18 cellular contexts compared by ENCODE assay signal in genomic region chr11:113574171-113574570, GRCh38.
DNase-seq lines count a peak whose midpoint lies in the region; ATAC-seq, FAIRE-seq and TF ChIP-seq lines count a peak whose summit lies in the region.
"Had no signal": no experiment of that assay in that cellular context is flagged by ENCODE, and none has a peak within 500 bp of the region (broad histone marks: within the 10 kb centered on the region; RNA-seq: fewer than 3 reads in every experiment).

No MANE protein-coding gene starts in this region.

- H3K4me3 ChIP-seq in HepG2 (replicated peaks in 1 of 3; ENCODE audit: insufficient read depth in 1 of 3, low read depth in 2 of 3, low read length in 3 of 3): no peak overlapping the region
- H3K4me3 ChIP-seq: Peyer's patch, SK-N-MC had no signal

- H3K4me2 ChIP-seq in HepG2 (ENCODE audit: low read depth, low read length): no peak overlapping the region

- H3K79me2 ChIP-seq in HepG2 (ENCODE audit: insufficient read depth, low read length): no peaks in the 10 kb centered on the region

- H3K9ac ChIP-seq in HepG2 (ENCODE audit: insufficient read depth, low read depth, low read length): no peak overlapping the region

- POLR2A ChIA-PET in HepG2 (lab: Yijun Ruan, JAX): no interaction called here

- H4K20me1 ChIP-seq in HepG2 (ENCODE audit: insufficient read depth, low read length): no peaks in the 10 kb centered on the region

- CTCF ChIA-PET in HepG2 (lab: Yijun Ruan, JAX; ENCODE audit: low intra/inter-chr PET ratio, low total read pairs): no interaction called here

- no peak for TF ChIP-seq CTCF in HepG2 (CRISPR knock-in tag; IDR thresholded peaks at IDR 0.05)

- TF ChIP-seq RAD21 in HepG2 (CRISPR knock-in tag; IDR thresholded peaks at IDR 0.05): no peak

- DNase-seq in NCI-H1105 (lab: John Stamatoyannopoulos, UW) (peak; percentile 77), NCI-H146 treated with DMSO at 0.1 percent for 48 hours (lab: John Stamatoyannopoulos, UW; ENCODE audit: unreplicated experiment) (peak; percentile 76), NCI-H774 (lab: John Stamatoyannopoulos, UW) (peak; percentile 16), islet precursor cell (peak; percentile 51), DMS 273 treated with DMSO at 0.1 percent for 48 hours (lab: John Stamatoyannopoulos, UW) (no peak), HepG2 (ENCODE audit: low spot score) (no peak), NOMO-1 (lab: John Stamatoyannopoulos, UW; ENCODE audit: unreplicated experiment in 2 of 2) (no peak), SHP77 treated with DMSO at 0.1 percent for 48 hours (lab: John Stamatoyannopoulos, UW) (no peak)
- DNase-seq: ACHN, DND-41, H7, MV-4-11, NCI-H1694 treated with DMSO at 0.1 percent for 48 hours, NCI-H2107, NCI-H526 treated with DMSO at 0.1 percent for 48 hours, Peyer's patch had no signal

- 0 out of 2 replicates have a peak, but pooled peaks cover 7% of the 10 kb centered on the region for H3K4me1 ChIP-seq in HepG2 (ENCODE audit: insufficient read depth, low read length)

- H3K9me3 ChIP-seq in HepG2 (ENCODE audit: low read length): no peaks in the 10 kb centered on the region
- H3K9me3 ChIP-seq: Peyer's patch had no signal

- no peak overlapping the region for H3K27ac ChIP-seq in HepG2 (ENCODE audit: extremely low read length, insufficient read depth, low read length)
- H3K27ac ChIP-seq: C4-2B, Peyer's patch, SK-N-MC had no signal

- H3K27me3 ChIP-seq in HepG2 (ENCODE audit: control insufficient read depth in 1 of 2, insufficient read depth in 2 of 2, low read length in 2 of 2): peaks cover 1 to 19% of the 10 kb centered on the region in 2 experiments; a peak in 2 of 5 replicates
- H3K27me3 ChIP-seq: Peyer's patch had no signal

- no peak for ATAC-seq in HepG2

- BruUV-seq in HepG2 (replicated peaks; lab: Mats Ljungman, UMichigan): no TSS peak

- intact Hi-C loops in HepG2 (cut with micrococcal nuclease; ENCODE audit: unreplicated experiment): no loop called here

- 2% methylated on average over 4 of the region's 4 CpGs for WGBS in HepG2 (ENCODE audit: low lambda C conversion rate)

- no peak for TF ChIP-seq POLR2A in HepG2 (IDR thresholded peaks at IDR 0.05; ENCODE audit: insufficient read depth in 1 of 2, low read depth in 2 of 2, low read length in 2 of 2)

- TF ChIP-seq EP300 in HepG2 (IDR thresholded peaks at IDR 0.05; ENCODE audit: low read depth in 2 of 2, low read length in 2 of 2) (no peak), HepG2 (CRISPR knock-in tag; IDR thresholded peaks at IDR 0.05; ENCODE audit: borderline replicate concordance) (no peak)

- in situ Hi-C loops in HepG2 (cut with HindIII; ENCODE audit: extremely low pct_ligation_motif_present, low pct_unique_long_range_greater_than_20kb): no loop called here

- no peak overlapping the region for H2AFZ ChIP-seq in HepG2 (ENCODE audit: low read length)

- FAIRE-seq in HepG2 (lab: Jason Lieb, UNC): no peak

- no peaks in the 10 kb centered on the region for H3K36me3 ChIP-seq in HepG2 (replicated peaks in 1 of 2; ENCODE audit: control insufficient read depth in 1 of 2, insufficient read depth in 2 of 2, low read length in 2 of 2)
- H3K36me3 ChIP-seq: Peyer's patch had no signal

TF ChIP-seq in HepG2, 621 proteins besides CTCF, POLR2A, EP300 and RAD21:
- no peak for TF ChIP-seq MIER2 (CRISPR knock-in tag; IDR thresholded peaks at IDR 0.05)
- TF ChIP-seq EZH2 (conservative IDR thresholded peaks at IDR 0.05; ENCODE audit: low read depth, low read length): no peak
- no peak for TF ChIP-seq ZFP82 (CRISPR knock-in tag; IDR thresholded peaks at IDR 0.05; ENCODE audit: borderline replicate concordance)
- TF ChIP-seq ZNF674 (CRISPR knock-in tag; IDR thresholded peaks at IDR 0.05; ENCODE audit: low read depth): no peak
- no peak for TF ChIP-seq ELK4 (CRISPR knock-in tag; IDR thresholded peaks at IDR 0.05; ENCODE audit: borderline replicate concordance)
- no peak for TF ChIP-seq SNAPC4 (CRISPR knock-in tag; IDR thresholded peaks at IDR 0.05)
- no peak for TF ChIP-seq ZNF33B (CRISPR knock-in tag; IDR thresholded peaks at IDR 0.05)
- TF ChIP-seq NFE2 (CRISPR knock-in tag; IDR thresholded peaks at IDR 0.05): no peak
- TF ChIP-seq STAG1 (CRISPR knock-in tag; IDR thresholded peaks at IDR 0.05): no peak
- no peak for TF ChIP-seq RFXAP (CRISPR knock-in tag; IDR thresholded peaks at IDR 0.05; ENCODE audit: borderline replicate concordance)
- TF ChIP-seq TAF1 (CRISPR knock-in tag; IDR thresholded peaks at IDR 0.05): no peak
- TF ChIP-seq ZNF562 (CRISPR knock-in tag; IDR thresholded peaks at IDR 0.05; ENCODE audit: borderline replicate concordance): no peak
- TF ChIP-seq NFE2L1 (CRISPR knock-in tag; IDR thresholded peaks at IDR 0.05; ENCODE audit: borderline replicate concordance): no peak
- TF ChIP-seq ZBTB2 (CRISPR knock-in tag; IDR thresholded peaks at IDR 0.05; ENCODE audit: low read depth): no peak
- no peak for TF ChIP-seq ZSCAN5A (CRISPR knock-in tag; IDR thresholded peaks at IDR 0.05; ENCODE audit: borderline replicate concordance)
- no peak for TF ChIP-seq ZNF776 (CRISPR knock-in tag; IDR thresholded peaks at IDR 0.05)

Comparison
In these comparisons a context has a peak if more than half of its experiments do, and no peak if none do; other contexts are left out.
1. DNase-seq: peak in NCI-H1105 (single experiment), NCI-H146 treated with DMSO at 0.1 percent for 48 hours (single experiment), NCI-H774 (single experiment) and islet precursor cell (single experiment); none in DMS 273 treated with DMSO at 0.1 percent for 48 hours (single experiment), HepG2 (single experiment), NOMO-1 (0 of 2) and SHP77 treated with DMSO at 0.1 percent for 48 hours (single experiment).